Comparison of ENCODE assay signal across 8 cellular contexts in the genomic region with DNA sequence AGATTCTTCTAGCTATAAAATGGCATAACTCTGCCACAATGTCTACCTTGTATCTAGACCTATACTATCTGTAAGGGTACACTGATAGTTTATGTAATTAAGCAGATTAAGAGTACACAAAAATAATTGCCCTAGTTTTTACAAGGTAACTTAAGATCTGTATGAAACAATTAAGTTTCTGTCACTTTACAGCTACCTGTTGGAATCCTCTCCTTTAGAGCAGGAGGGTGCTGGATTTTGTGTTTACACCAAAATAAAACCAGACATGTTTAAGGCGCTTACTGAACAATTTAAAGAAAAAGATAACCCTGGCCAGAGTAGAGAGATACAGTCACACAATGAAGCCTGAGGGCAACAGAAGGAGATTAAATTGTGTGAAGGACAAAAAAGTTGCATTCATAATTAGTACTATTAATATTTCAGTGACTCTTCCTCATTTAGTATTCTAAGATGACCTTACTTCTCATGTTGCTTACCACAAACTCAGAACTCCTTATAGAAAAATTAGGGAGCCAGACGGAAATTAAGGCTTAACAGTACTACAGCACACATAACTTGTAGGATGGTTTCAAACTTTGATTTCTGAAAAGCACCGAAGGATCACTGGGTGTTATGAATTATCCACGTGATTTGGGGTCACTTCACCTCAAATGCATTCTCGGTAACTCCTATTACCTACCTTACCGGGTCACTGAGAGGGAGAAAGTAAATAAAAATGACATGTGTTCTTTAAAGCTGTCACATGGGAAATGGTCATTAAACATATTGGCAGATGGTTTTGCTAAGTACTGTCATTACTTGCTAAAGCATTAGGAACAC. TPM values are rescaled to one million over a fixed set of nuclear protein-coding genes. Genes with fewer than 3 reads are reported as not detected.
DNase-seq lines count a peak whose midpoint lies in the region; ATAC-seq and TF ChIP-seq lines count a peak whose summit lies in the region.

No MANE protein-coding gene starts in this region.

- DNase-seq in DMS 273 (lab: John Stamatoyannopoulos, UW; ENCODE audit: unreplicated experiment) (peak; percentile 43), DMS 273 treated with DMSO at 0.1 percent for 48 hours (lab: John Stamatoyannopoulos, UW) (no peak), Peyer's patch (no peak), psoas muscle (no peak)
- no peak for DNase-seq in activated CD4-positive, CD25-positive, alpha-beta regulatory T cell (lab: John Stamatoyannopoulos, UW)

- peak overlapping the region; percentile 83 to 99 (median 96) for H3K4me3 ChIP-seq in Peyer's patch
- H3K4me3 ChIP-seq in psoas muscle, result peak overlapping the region; percentile 87

- H3K27me3 ChIP-seq in Peyer's patch, result no peaks in the 10 kb centered on the region
- no peaks in the 10 kb centered on the region for H3K27me3 ChIP-seq in psoas muscle (ENCODE audit: insufficient read depth in 3 of 3, low read length in 2 of 3)

- H3K9me3 ChIP-seq in Peyer's patch, result no peaks in the 10 kb centered on the region
- no peaks in the 10 kb centered on the region for H3K9me3 ChIP-seq in psoas muscle

- H3K4me1 ChIP-seq in Peyer's patch (no peaks in the 10 kb centered on the region), psoas muscle (peaks cover 22% of the 10 kb centered on the region)

- H3K27ac ChIP-seq in Peyer's patch, result peak overlapping the region; percentile 96 to 97 (median 97)
- H3K27ac ChIP-seq in psoas muscle, result peak overlapping the region; percentile 97

- 11 to 13% (median 12%) methylated on average over 6 of the region's 6 CpGs for WGBS in psoas muscle, 3 donors

- TF ChIP-seq CTCF in Peyer's patch (IDR thresholded peaks at IDR 0.05) (no peak), psoas muscle (IDR thresholded peaks at IDR 0.05) (no peak)

- intact Hi-C loops in psoas muscle (cut with DNase I), result no loop called here

- ATAC-seq in HG02678 (IDR thresholded peaks at IDR 0.05; ENCODE audit: unreplicated experiment), result peak; percentile 26
- ATAC-seq in esophagus mucosa, result peak; percentile 56
- peak; percentile 1 to 31 (median 16) for ATAC-seq in psoas muscle
- no peak for ATAC-seq in HG02642 (IDR thresholded peaks at IDR 0.05; ENCODE audit: poor library complexity, unreplicated experiment)

- TF ChIP-seq POLR2A in Peyer's patch (IDR thresholded peaks at IDR 0.05), result no peak

- peaks cover 0 to 9% (median 0%) of the 10 kb centered on the region in 3 donors for H3K36me3 ChIP-seq in Peyer's patch
- peaks cover 12 to 37% of the 10 kb centered on the region in 2 donors for H3K36me3 ChIP-seq in psoas muscle (ENCODE audit: insufficient read depth in 1 of 2, low read depth in 1 of 2)

RNA-seq across cellular contexts. Expression of a gene that starts 1.0 kb away (rescaled TPM):
- total RNA-seq in Peyer's patch (10 to 100 TPM; 27.5 to 75.9 (median 30.6) TPM), esophagus mucosa (58.3 TPM), psoas muscle (10 to 100 TPM; 61.8 to 89.7 (median 73.4) TPM)
- polyA plus RNA-seq in psoas muscle, result 10 to 100 TPM; 54.2 to 81.2 (median 73.5) TPM
